9 cellular contexts compared by ENCODE assay signal in the genomic region with DNA sequence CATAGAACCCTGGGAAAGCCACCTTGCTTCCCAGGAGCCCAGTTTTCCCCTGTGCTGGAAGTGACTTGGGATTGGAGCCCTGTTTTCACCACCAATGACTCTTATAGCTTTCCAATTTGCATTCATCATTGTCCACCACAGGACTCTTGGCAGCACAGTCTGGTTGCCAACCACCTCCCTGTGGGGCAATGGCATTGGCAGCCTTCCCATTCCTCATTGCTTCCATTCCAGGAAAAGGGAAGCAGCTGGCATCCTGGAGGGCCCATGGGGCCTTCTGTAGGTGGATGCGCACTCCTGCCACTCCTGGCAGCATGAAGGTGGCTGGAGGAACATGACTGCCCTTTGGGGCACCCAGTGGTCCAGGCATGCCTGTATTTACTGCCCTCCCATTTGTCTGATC. TPM values are rescaled to one million over a fixed set of nuclear protein-coding genes. Genes with fewer than 3 reads are reported as not detected.
A peak's percentile ranks its signal among the peaks of the same experiment; 100 is the strongest.
DNase-seq lines count a peak whose midpoint lies in the region; TF ChIP-seq lines count a peak whose summit lies in the region.
"Had no signal": no experiment of that assay in that cellular context is flagged by ENCODE, and none has a peak within 500 bp of the region (broad histone marks: within the 10 kb centered on the region; RNA-seq: fewer than 3 reads in every experiment).

No MANE protein-coding gene starts in this region.

- DNase-seq in Daoy (ENCODE audit: low read depth): peak; percentile 80
- peak; percentile 87 for DNase-seq in NCI-H446 treated with DMSO at 0.1 percent for 48 hours (lab: John Stamatoyannopoulos, UW)
- DNase-seq in esophagus muscularis mucosa (ENCODE audit: extremely low spot score): no peak
- peak; percentile 95 for DNase-seq in renal cortical epithelial cell (ENCODE audit: low read depth)
- DNase-seq in sigmoid colon: no peak
- DNase-seq in stimulated activated CD4-positive, alpha-beta T cell treated with anti-CD3 and anti-CD28 coated beads, Interleukin-4, amount 100 ng/mL, for 1 hour: no peak
- DNase-seq in immature natural killer cell: no peak
- DNase-seq in dedifferentiated amniotic fluid mesenchymal stem cell (ENCODE audit: extremely low spot score): no peak

- TF ChIP-seq EP300 in esophagus muscularis mucosa (IDR thresholded peaks at IDR 0.05) (no peak), sigmoid colon (IDR thresholded peaks at IDR 0.05) (no peak)

- H3K27me3 ChIP-seq in esophagus muscularis mucosa: no peaks in the 10 kb centered on the region
- no peaks in the 10 kb centered on the region for H3K27me3 ChIP-seq in sigmoid colon

- H3K27ac ChIP-seq in esophagus muscularis mucosa (replicated peaks in 1 of 4): peak overlapping the region; percentile 28 to 40 (median 36)
- peak overlapping the region in 1 of 4 donors; percentile 1 for H3K27ac ChIP-seq in sigmoid colon

- H3K4me3 ChIP-seq in esophagus muscularis mucosa (no peak overlapping the region), sigmoid colon (no peak overlapping the region)

- TF ChIP-seq CTCF in esophagus muscularis mucosa (IDR thresholded peaks at IDR 0.05): no peak
- no peak for TF ChIP-seq CTCF in sigmoid colon (IDR thresholded peaks at IDR 0.05)

- intact Hi-C loops in esophagus muscularis mucosa (cut with DNase I): no loop called here
- intact Hi-C loops in sigmoid colon (cut with DNase I): no loop called here

- WGBS in esophagus muscularis mucosa: 100% methylated on average over 1 of the region's 1 CpG
- WGBS in sigmoid colon, 2 donors: 81 to 86% methylated on average over 1 of the region's 1 CpG

- peaks cover 3 to 11% (median 4%) of the 10 kb centered on the region in 3 donors for H3K27me3 Mint-ChIP-seq in immature natural killer cell (ENCODE audit: low read depth in 3 of 3)

- peaks cover 0 to 16% (median 0%) of the 10 kb centered on the region in 4 donors for H3K36me3 ChIP-seq in esophagus muscularis mucosa
- H3K36me3 ChIP-seq in sigmoid colon: no peaks in the 10 kb centered on the region

- H3K9me3 Mint-ChIP-seq in immature natural killer cell: no peaks in the 10 kb centered on the region
- H3K9me3 Mint-ChIP-seq: nephron had no signal

- no peaks in the 10 kb centered on the region for H3K9me3 ChIP-seq in esophagus muscularis mucosa
- no peaks in the 10 kb centered on the region for H3K9me3 ChIP-seq in sigmoid colon

- peaks cover 20 to 34% (median 27%) of the 10 kb centered on the region in 4 donors for H3K4me1 ChIP-seq in esophagus muscularis mucosa
- peaks cover 0 to 7% (median 0%) of the 10 kb centered on the region in 4 donors for H3K4me1 ChIP-seq in sigmoid colon

- no peaks in the 10 kb centered on the region for H3K4me1 Mint-ChIP-seq in immature natural killer cell

- no peak for TF ChIP-seq POLR2A in esophagus muscularis mucosa (IDR thresholded peaks at IDR 0.05; ENCODE audit: low read depth)
- TF ChIP-seq POLR2A in sigmoid colon (IDR thresholded peaks at IDR 0.05): no peak

- no peak overlapping the region for H3K27ac Mint-ChIP-seq in immature natural killer cell

- no peak overlapping the region for H3K4me3 Mint-ChIP-seq in immature natural killer cell

- H3K36me3 Mint-ChIP-seq in immature natural killer cell: no peaks in the 10 kb centered on the region

RNA-seq across cellular contexts. Expression of gene FEM1B, which starts 57.7 kb away (rescaled TPM):
- total RNA-seq in Daoy (2014; rRNA removed; shearing (Covaris generic)): 19.1 and 21.3 TPM in 2 replicates
- 10 to 100 TPM; 53.1 to 71.5 (median 56.5) TPM for total RNA-seq in esophagus muscularis mucosa
- 54.1 and 56.3 TPM in 2 replicates for total RNA-seq in renal cortical epithelial cell
- total RNA-seq in sigmoid colon: 10 to 100 TPM; 54.7 to 64.2 (median 62.8) TPM
- polyA plus RNA-seq in sigmoid colon: 10 to 100 TPM; 11.4 to 12.9 (median 11.6) TPM
- polyA plus RNA-seq in immature natural killer cell: 10 to 100 TPM in 2 of 3 donors, 1 to 10 TPM in 1; 6.1 to 25.9 (median 18.4) TPM

Comparison
In these comparisons a context has a peak if more than half of its experiments do, and no peak if none do; other contexts are left out.
1. DNase-seq: peak in Daoy (single experiment), NCI-H446 treated with DMSO at 0.1 percent for 48 hours (single experiment) and renal cortical epithelial cell (single experiment); none in esophagus muscularis mucosa (single experiment), sigmoid colon (single experiment), stimulated activated CD4-positive, alpha-beta T cell treated with anti-CD3 and anti-CD28 coated beads, Interleukin-4, amount 100 ng/mL, for 1 hour (single experiment), immature natural killer cell (0 of 3) and dedifferentiated amniotic fluid mesenchymal stem cell (single experiment).